In the genomic region with DNA sequence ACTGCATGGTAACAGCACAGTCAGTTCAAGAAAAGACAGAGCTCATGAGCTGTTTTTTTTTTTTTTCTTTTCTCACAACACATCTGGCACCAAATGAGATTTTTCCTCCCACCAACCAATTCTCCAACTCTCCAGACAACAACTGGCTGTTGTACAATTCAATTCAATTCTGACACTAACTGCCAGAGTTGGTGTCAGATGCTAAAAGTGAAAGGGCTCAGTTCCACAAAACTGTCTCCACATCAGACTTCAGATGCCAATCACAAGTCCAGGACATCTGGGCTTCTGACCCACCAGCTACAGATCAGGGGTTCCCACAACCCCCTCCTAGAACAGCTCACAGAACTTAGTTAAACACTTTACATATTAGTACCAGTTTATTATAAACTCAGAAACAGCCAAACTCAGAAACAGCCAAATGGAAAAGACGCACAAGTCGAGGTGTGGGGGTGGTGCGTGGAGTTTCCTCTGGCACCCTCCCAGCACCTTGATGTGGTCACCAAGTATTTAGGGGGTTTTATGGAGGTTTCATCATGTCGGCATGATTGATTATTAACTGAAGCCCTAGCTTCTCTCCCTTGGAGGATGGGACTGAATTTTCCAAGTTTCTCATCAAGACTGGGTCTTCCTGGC, we compare ENCODE assay signal across 1 cellular context.
TF ChIP-seq lines count a peak whose summit lies in the region.

No MANE protein-coding gene starts in this region.

TF ChIP-seq in WTC11, 78 proteins besides CTCF, POLR2A, EP300 and RAD21 (continued from another document):
- TF ChIP-seq, protein P1, sequence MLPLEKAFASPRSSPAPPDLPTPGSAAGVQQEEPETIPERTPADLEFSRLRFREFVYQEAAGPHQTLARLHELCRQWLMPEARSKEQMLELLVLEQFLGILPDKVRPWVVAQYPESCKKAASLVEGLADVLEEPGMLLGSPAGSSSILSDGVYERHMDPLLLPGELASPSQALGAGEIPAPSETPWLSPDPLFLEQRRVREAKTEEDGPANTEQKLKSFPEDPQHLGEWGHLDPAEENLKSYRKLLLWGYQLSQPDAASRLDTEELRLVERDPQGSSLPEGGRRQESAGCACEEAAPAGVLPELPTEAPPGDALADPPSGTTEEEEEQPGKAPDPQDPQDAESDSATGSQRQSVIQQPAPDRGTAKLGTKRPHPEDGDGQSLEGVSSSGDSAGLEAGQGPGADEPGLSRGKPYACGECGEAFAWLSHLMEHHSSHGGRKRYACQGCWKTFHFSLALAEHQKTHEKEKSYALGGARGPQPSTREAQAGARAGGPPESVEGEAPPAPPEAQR (CRISPR knock-in tag; IDR thresholded peaks at IDR 0.05): no peak
- no peak for TF ChIP-seq ZNF263 (CRISPR knock-in tag; IDR thresholded peaks at IDR 0.05; ENCODE audit: low read depth)
- no peak for TF ChIP-seq TEAD4 (CRISPR knock-in tag; IDR thresholded peaks at IDR 0.05)
- no peak for TF ChIP-seq STAT6 (CRISPR knock-in tag; conservative IDR thresholded peaks at IDR 0.05; ENCODE audit: low read depth)
- TF ChIP-seq ATF1 (CRISPR knock-in tag; IDR thresholded peaks at IDR 0.05): no peak
- no peak for TF ChIP-seq IRF2 (CRISPR knock-in tag; IDR thresholded peaks at IDR 0.05; ENCODE audit: borderline replicate concordance, low read depth)
- no peak for TF ChIP-seq MYBL2 (CRISPR knock-in tag; IDR thresholded peaks at IDR 0.05)
- TF ChIP-seq AFF4 (CRISPR knock-in tag; IDR thresholded peaks at IDR 0.05; ENCODE audit: borderline replicate concordance): no peak
- TF ChIP-seq ETV6 (CRISPR knock-in tag; IDR thresholded peaks at IDR 0.05): no peak
- no peak for TF ChIP-seq SP1 (CRISPR knock-in tag; conservative IDR thresholded peaks at IDR 0.05)
- TF ChIP-seq JAZF1 (CRISPR knock-in tag; IDR thresholded peaks at IDR 0.05): no peak
TF ChIP-seq in WTC11: peak in this region for 0.
